Comparison of ENCODE assay signal across 35 cellular contexts in the genomic region with DNA sequence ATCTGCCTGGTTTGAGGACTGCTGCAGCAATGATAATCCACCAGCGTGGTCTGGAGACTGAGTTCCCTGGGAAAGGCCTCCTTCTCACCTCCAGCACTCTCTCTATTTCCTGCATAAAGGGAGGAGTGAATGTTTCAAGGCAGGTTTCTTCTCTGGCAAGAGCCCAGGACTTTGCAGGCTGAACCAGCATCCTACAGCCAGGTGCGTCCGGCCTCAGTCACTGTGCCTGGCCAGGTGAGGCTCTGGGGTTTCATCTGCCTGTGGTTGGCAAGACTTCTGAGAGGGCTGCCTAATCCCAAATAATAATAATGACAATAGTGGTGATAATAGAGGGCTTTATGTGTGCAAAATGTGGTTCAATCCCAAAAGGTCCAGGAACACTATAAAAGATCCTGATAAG.
"Had no signal": no experiment of that assay in that cellular context is flagged by ENCODE, and none has a peak within 500 bp of the region (broad histone marks: within the 10 kb centered on the region; RNA-seq: fewer than 3 reads in every experiment).

No MANE protein-coding gene starts in this region.

- H3K4me3 ChIP-seq: MG63 had no signal

- DNase-seq: Karpas-422, Kasumi-1, KG1, MG63, MM.1S, MV-4-11, NCI-H1048, NCI-H1092, NCI-H1092 treated with DMSO at 0.1 percent for 48 hours, NCI-H1105, NCI-H1105 treated with DMSO at 0.1 percent for 48 hours, NCI-H1417, NCI-H1417 treated with DMSO at 0.1 percent for 48 hours, NCI-H1436, NCI-H1436 treated with DMSO at 0.1 percent for 48 hours, NCI-H146, NCI-H1694, NCI-H1694 treated with DMSO at 0.1 percent for 48 hours, NCI-H187, NCI-H187 treated with DMSO at 0.1 percent for 48 hours, NCI-H1930, NCI-H2029, NCI-H2029 treated with DMSO at 0.1 percent for 48 hours, NCI-H2081, NCI-H2081 treated with DMSO at 0.1 percent for 48 hours, NCI-H2107, NCI-H2171, NCI-H2171 treated with DMSO at 0.1 percent for 48 hours, NCI-H2227 treated with DMSO at 0.1 percent for 48 hours, NCI-H226, NCI-H345, NCI-H446, NCI-H446 treated with DMSO at 0.1 percent for 48 hours, NCI-H510A had no signal

- H3K4me2 ChIP-seq: KMS-11 had no signal

- H3K36me3 ChIP-seq: MG63 had no signal

- H3K9ac ChIP-seq: KMS-11 had no signal

- H3K9me3 ChIP-seq: MG63 had no signal

- H3K27me3 ChIP-seq: MG63 had no signal

- H3K27ac ChIP-seq: KMS-11 had no signal
